ENCODE assay signal across 24 cellular contexts in the genomic region with DNA sequence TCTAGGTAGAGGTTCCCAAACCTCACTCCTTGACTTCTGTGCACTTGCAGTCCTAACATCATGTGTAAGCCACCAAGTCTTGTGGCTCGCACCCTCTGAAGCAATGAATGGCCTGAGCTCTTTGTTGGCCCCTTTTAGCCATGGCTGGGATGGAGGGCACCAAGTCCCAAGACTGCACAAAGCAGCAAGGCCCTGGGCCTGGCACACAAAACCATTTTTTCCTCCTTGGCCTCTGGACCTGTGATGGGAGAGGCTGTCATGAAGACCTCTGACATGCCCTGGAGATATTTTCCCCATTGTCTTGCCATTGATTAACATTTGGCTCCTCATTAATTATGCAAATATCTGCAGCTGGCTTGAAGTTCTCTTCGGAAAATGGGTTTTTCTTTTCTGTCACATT.
A peak's percentile ranks its signal among the peaks of the same experiment; 100 is the strongest.
DNase-seq lines count a peak whose midpoint lies in the region; ATAC-seq, FAIRE-seq and TF ChIP-seq lines count a peak whose summit lies in the region.
"Had no signal": no experiment of that assay in that cellular context is flagged by ENCODE, and none has a peak within 500 bp of the region (broad histone marks: within the 10 kb centered on the region; RNA-seq: fewer than 3 reads in every experiment).

No MANE protein-coding gene starts in this region.

- ATAC-seq in K562 (no peak), aorta (ENCODE audit: low FRiP score) (peak; percentile 11)
- ATAC-seq in activated T-cell treated with anti-CD3 and anti-CD28 coated beads, Interleukin-2, amount 50 U/mL, for 72 hours (replicated peaks in 1 of 2): no peak
- ATAC-seq: CD8-positive, alpha-beta T cell; GM12878 had no signal

- peaks cover 8 to 15% of the 10 kb centered on the region in 2 donors for H3K9me3 Mint-ChIP-seq in activated T-cell treated with anti-CD3 and anti-CD28 coated beads, Interleukin-2, amount 50 U/mL, for 72 hours

- H3K4me1 Mint-ChIP-seq in activated T-cell treated with anti-CD3 and anti-CD28 coated beads, Interleukin-2, amount 50 U/mL, for 72 hours (ENCODE audit: low read depth): no peaks in the 10 kb centered on the region
- H3K4me1 Mint-ChIP-seq: B cell had no signal

- no peak for TF ChIP-seq EP300 in K562 (IDR thresholded peaks at IDR 0.05; ENCODE audit: low read length)

- no peak for DNase-seq in K562 (ENCODE audit: extremely low read depth in 1 of 4, low spot score in 3 of 4)
- no peak for DNase-seq in aorta
- DNase-seq in activated T-cell treated with anti-CD3 and anti-CD28 coated beads, Interleukin-2, amount 50 U/mL, for 72 hours: no peak
- no peak for DNase-seq in DMS53 (lab: John Stamatoyannopoulos, UW)
- DNase-seq in NCI-H2107 treated with DMSO at 0.1 percent for 48 hours (lab: John Stamatoyannopoulos, UW; ENCODE audit: unreplicated experiment): no peak
- DNase-seq: 8988T; AML-193; Caco-2; Calu3; CD4-positive, alpha-beta T cell; CD8-positive, alpha-beta T cell; DMS79; DND-41; EL; GDM1 had no signal

- TF ChIP-seq RAD21 in K562 (CRISPR knock-in tag; conservative IDR thresholded peaks at IDR 0.05 in 1 of 2, IDR thresholded peaks at IDR 0.05 in 1 of 2): no peak

- CTCF ChIA-PET in HEK293 (lab: Yijun Ruan, JAX): no interaction called here
- CTCF ChIA-PET in K562 (lab: Yijun Ruan, JAX; ENCODE audit: low intra/inter-chr PET ratio): no interaction called here

- H3K4me2 ChIP-seq in K562 (ENCODE audit: insufficient read depth, low read length): no peak overlapping the region
- H3K4me2 ChIP-seq: BLaER1 treated with 17β-estradiol and CSF1 and Interleukin-3, amounts not matched to agents 10 nM and 100 nM had no signal

- intact Hi-C loops in K562 (cut with micrococcal nuclease): no loop called here
- intact Hi-C loops in aorta (cut with DNase I): no loop called here

- no peak overlapping the region for H3K27ac Mint-ChIP-seq in activated T-cell treated with anti-CD3 and anti-CD28 coated beads, Interleukin-2, amount 50 U/mL, for 72 hours
- H3K27ac Mint-ChIP-seq: B cell; CD4-positive, alpha-beta T cell; CD8-positive, alpha-beta T cell had no signal

- no peak overlapping the region for H2AFZ ChIP-seq in K562 (ENCODE audit: low read depth, low read length)

- no peaks in the 10 kb centered on the region for H4K20me1 ChIP-seq in K562 (replicated peaks; ENCODE audit: control insufficient read depth, insufficient read depth, low read length)
- H4K20me1 ChIP-seq: BLaER1 treated with 17β-estradiol and CSF1 and Interleukin-3, amounts not matched to agents 10 nM and 100 nM had no signal

- H3K27me3 ChIP-seq in K562 (ENCODE audit: control insufficient read depth in 2 of 2, insufficient read depth in 2 of 2, low read length in 2 of 2) (no peaks in the 10 kb centered on the region), aorta (ENCODE audit: control insufficient read depth in 1 of 2, insufficient read depth in 2 of 2, low read length in 1 of 2) (no peaks in the 10 kb centered on the region)
- H3K27me3 ChIP-seq: BLaER1 treated with 17β-estradiol and CSF1 and Interleukin-3, amounts not matched to agents 10 nM and 100 nM had no signal

- H3K4me3 ChIP-seq in HEK293 (ENCODE audit: low read depth, low read length) (no peak overlapping the region), K562 (no peak overlapping the region), aorta (ENCODE audit: low read length in 2 of 2) (no peak overlapping the region)
- H3K4me3 ChIP-seq: BLaER1 treated with 17β-estradiol and CSF1 and Interleukin-3, amounts not matched to agents 10 nM and 100 nM; GM12878 had no signal

- POLR2A ChIA-PET in HEK293 (lab: Yijun Ruan, JAX): no interaction called here
- POLR2A ChIA-PET in K562 (lab: Yijun Ruan, JAX): no interaction called here

- WGBS in K562 (ENCODE audit: insufficient coverage, low coverage, missing lambda C conversion rate): 0% methylated on average over 2 of the region's 2 CpGs
- 80 to 84% methylated on average over 2 of the region's 2 CpGs for WGBS in aorta, 2 donors

- TF ChIP-seq POLR2A in K562 (conservative IDR thresholded peaks at IDR 0.05): no peak

- TF ChIP-seq CTCF in HEK293 (tag by site-specific recombination; IDR thresholded peaks at IDR 0.05): no peak
- no peak for TF ChIP-seq CTCF in K562 (IDR thresholded peaks at IDR 0.05 in 2 of 3, conservative IDR thresholded peaks at IDR 0.05 in 1 of 3; ENCODE audit: insufficient read depth in 2 of 3, low read depth in 1 of 3, low read length in 3 of 3)

- no peaks in the 10 kb centered on the region for H3K9me1 ChIP-seq in K562 (ENCODE audit: control insufficient read depth, insufficient read depth, low read length)

- H3K4me1 ChIP-seq in HEK293 (ENCODE audit: control insufficient read depth, insufficient read depth, low read length) (no peaks in the 10 kb centered on the region), K562 (replicated peaks in 1 of 2; ENCODE audit: control insufficient read depth in 2 of 2, insufficient read depth in 2 of 2, low read length in 2 of 2) (no peaks in the 10 kb centered on the region), aorta (ENCODE audit: control insufficient read depth in 1 of 2, insufficient read depth in 2 of 2, low read length in 2 of 2) (no peaks in the 10 kb centered on the region)
- H3K4me1 ChIP-seq: Caco-2 had no signal

- H3K4me3 Mint-ChIP-seq in activated T-cell treated with anti-CD3 and anti-CD28 coated beads, Interleukin-2, amount 50 U/mL, for 72 hours: no peak overlapping the region
- H3K4me3 Mint-ChIP-seq: B cell; CD4-positive, alpha-beta T cell; CD8-positive, alpha-beta T cell had no signal

- no peak for FAIRE-seq in K562 (lab: Jason Lieb, UNC)
- FAIRE-seq: A204.1, D721Med, GM12878, GM12892, GM18507 had no signal

- H3K36me3 ChIP-seq in HEK293 (ENCODE audit: control insufficient read depth in 2 of 2, insufficient read depth in 1 of 2, low read length in 2 of 2) (no peaks in the 10 kb centered on the region), K562 (ENCODE audit: control insufficient read depth, insufficient read depth, low read length) (no peaks in the 10 kb centered on the region), aorta (ENCODE audit: control insufficient read depth in 1 of 2, insufficient read depth in 2 of 2, low read length in 1 of 2) (no peaks in the 10 kb centered on the region)

- H3K27me3 Mint-ChIP-seq in activated T-cell treated with anti-CD3 and anti-CD28 coated beads, Interleukin-2, amount 50 U/mL, for 72 hours (ENCODE audit: low read depth): no peaks in the 10 kb centered on the region
- H3K27me3 Mint-ChIP-seq: B cell; CD4-positive, alpha-beta T cell had no signal

- no peaks in the 10 kb centered on the region for H3K79me2 ChIP-seq in K562 (ENCODE audit: control insufficient read depth, insufficient read depth, low read length)

- H3K9ac ChIP-seq in K562 (ENCODE audit: insufficient read depth in 1 of 2, low read depth in 2 of 2, low read length in 2 of 2): no peak overlapping the region
- H3K9ac ChIP-seq: BLaER1 treated with 17β-estradiol and CSF1 and Interleukin-3, amounts not matched to agents 10 nM and 100 nM had no signal

- no peaks in the 10 kb centered on the region for H3K9me3 ChIP-seq in HEK293 (ENCODE audit: control insufficient read depth, insufficient read depth, low read depth, low read length)
- H3K9me3 ChIP-seq in K562 (replicated peaks; ENCODE audit: control insufficient read depth, insufficient read depth, low read depth, low read length): no peaks in the 10 kb centered on the region; the same call in 1 of the 2 replicates
- H3K9me3 ChIP-seq in aorta (ENCODE audit: control insufficient read depth, low read length): peaks cover 4% of the 10 kb centered on the region

- H3K27ac ChIP-seq in HEK293 (ENCODE audit: extremely low read depth, low read depth, low read length) (no peak overlapping the region), K562 (ENCODE audit: extremely low read depth, low read depth, low read length) (no peak overlapping the region), aorta (ENCODE audit: low read depth in 1 of 2, low read length in 2 of 2) (no peak overlapping the region)
- H3K27ac ChIP-seq: BLaER1 treated with 17β-estradiol and CSF1 and Interleukin-3, amounts not matched to agents 10 nM and 100 nM; C4-2B had no signal

- peaks cover 1% of the 10 kb centered on the region in 2 donors for H3K36me3 Mint-ChIP-seq in activated T-cell treated with anti-CD3 and anti-CD28 coated beads, Interleukin-2, amount 50 U/mL, for 72 hours (ENCODE audit: insufficient read depth in 2 of 2)
- H3K36me3 Mint-ChIP-seq: CD8-positive, alpha-beta T cell had no signal

- BruUV-seq in K562 (replicated peaks; lab: Mats Ljungman, UMichigan): no TSS peak

- in situ Hi-C loops in K562 (cut with MboI): no loop called here

TF ChIP-seq in HEK293, 187 proteins besides CTCF, POLR2A, EP300 and RAD21 (continues in another document):
- no peak for TF ChIP-seq ZNF830 (tag by site-specific recombination; IDR thresholded peaks at IDR 0.05; ENCODE audit: low read depth)

TF ChIP-seq in K562, 482 proteins besides CTCF, POLR2A, EP300 and RAD21:
- TF ChIP-seq ZFP36 (IDR thresholded peaks at IDR 0.05; ENCODE audit: low read depth, low read length, partially characterized antibody) (peak; percentile 32), COPS2 (conservative IDR thresholded peaks at IDR 0.05) (no peak), HIVEP1 (CRISPR knock-in tag; IDR thresholded peaks at IDR 0.05) (no peak)
